In the genomic region with DNA sequence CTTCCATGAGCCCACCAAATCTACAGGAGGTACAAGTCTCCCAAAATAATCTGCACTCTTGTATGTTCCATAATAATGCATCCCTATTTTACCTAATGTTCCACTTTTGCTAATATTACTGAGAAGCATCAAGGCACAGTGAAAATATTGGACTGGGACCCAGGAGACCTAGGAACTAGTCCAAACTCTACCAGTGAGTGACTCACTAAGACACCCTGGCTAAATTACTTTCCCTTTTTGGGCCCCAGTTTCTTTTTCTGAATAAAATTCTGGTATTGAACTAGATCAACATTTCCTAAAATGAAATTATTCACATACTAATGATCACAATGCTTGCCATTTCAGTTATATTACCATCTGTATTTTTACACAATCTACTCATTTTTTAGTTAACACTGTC, we compare ENCODE assay signal across 19 cellular contexts.
"Had no signal": no experiment of that assay in that cellular context is flagged by ENCODE, and none has a peak within 500 bp of the region (broad histone marks: within the 10 kb centered on the region; RNA-seq: fewer than 3 reads in every experiment).

No MANE protein-coding gene starts in this region.

- H3K9me3 Mint-ChIP-seq: activated CD4-positive, alpha-beta T cell treated with anti-CD3 and anti-CD28 coated beads, Interleukin-2, amount 10 ng/mL, durations not matched to agents 7 days and 5 days; brain; central memory CD8-positive, alpha-beta T cell; dendritic cell treated with granulocyte-macrophage colony-stimulating factor and Interleukin-4, amounts not matched to agents 40 ng/mL and 50 ng/mL, for 4 days; effector memory CD8-positive, alpha-beta T cell; immature natural killer cell; naive thymus-derived CD8-positive, alpha-beta T cell; stimulated activated naive B cell treated with anti-CD40 and anti-IgM and Interleukin-4, amounts not matched to agents 10 μg/mL and 1 μg/mL and 100 μg/mL, for 72 hours had no signal

- H3K4me3 Mint-ChIP-seq: activated CD4-positive, alpha-beta T cell treated with anti-CD3 and anti-CD28 coated beads, Interleukin-2, amount 10 ng/mL, durations not matched to agents 7 days and 5 days; central memory CD8-positive, alpha-beta T cell; dendritic cell treated with granulocyte-macrophage colony-stimulating factor and Interleukin-4, amounts not matched to agents 40 ng/mL and 50 ng/mL, for 4 days; effector memory CD8-positive, alpha-beta T cell; immature natural killer cell; naive thymus-derived CD8-positive, alpha-beta T cell; stimulated activated naive B cell treated with anti-CD40 and anti-IgM and Interleukin-4, amounts not matched to agents 10 μg/mL and 1 μg/mL and 100 μg/mL, for 72 hours had no signal

- H3K4me3 ChIP-seq: adrenal gland, mucosa of descending colon, prostate gland, right lobe of liver, testis had no signal

- H3K27me3 Mint-ChIP-seq: activated CD4-positive, alpha-beta T cell treated with anti-CD3 and anti-CD28 coated beads, Interleukin-2, amount 10 ng/mL, durations not matched to agents 7 days and 5 days; brain; central memory CD8-positive, alpha-beta T cell; dendritic cell treated with granulocyte-macrophage colony-stimulating factor and Interleukin-4, amounts not matched to agents 40 ng/mL and 50 ng/mL, for 4 days; effector memory CD8-positive, alpha-beta T cell; naive thymus-derived CD8-positive, alpha-beta T cell; stimulated activated naive B cell treated with anti-CD40 and anti-IgM and Interleukin-4, amounts not matched to agents 10 μg/mL and 1 μg/mL and 100 μg/mL, for 72 hours had no signal

- H3K36me3 ChIP-seq: adrenal gland, prostate gland had no signal

- ATAC-seq: effector memory CD8-positive, alpha-beta T cell; left cardiac atrium; mucosa of descending colon; naive thymus-derived CD8-positive, alpha-beta T cell; right lobe of liver; stimulated activated naive B cell treated with anti-CD40 and anti-IgM and Interleukin-4, amounts not matched to agents 10 μg/mL and 1 μg/mL and 100 μg/mL, for 72 hours had no signal

- H3K4me1 ChIP-seq: prostate gland, testis had no signal

- H3K27ac Mint-ChIP-seq: activated CD4-positive, alpha-beta T cell treated with anti-CD3 and anti-CD28 coated beads, Interleukin-2, amount 10 ng/mL, durations not matched to agents 7 days and 5 days; dendritic cell treated with granulocyte-macrophage colony-stimulating factor and Interleukin-4, amounts not matched to agents 40 ng/mL and 50 ng/mL, for 4 days; effector memory CD8-positive, alpha-beta T cell; stimulated activated naive B cell treated with anti-CD40 and anti-IgM and Interleukin-4, amounts not matched to agents 10 μg/mL and 1 μg/mL and 100 μg/mL, for 72 hours had no signal

- H3K9me3 ChIP-seq: adrenal gland, mucosa of descending colon, prostate gland, right lobe of liver, testis had no signal

- H3K27me3 ChIP-seq: adrenal gland, right lobe of liver, testis had no signal

- DNase-seq: activated CD4-positive, alpha-beta T cell treated with anti-CD3 and anti-CD28 coated beads, Interleukin-2, amount 10 ng/mL, durations not matched to agents 7 days and 5 days; activated gamma-delta T cell treated with Interleukin-2 at 50 U/mL for 16 hours; activated T-cell treated with anti-CD3 and anti-CD28 coated beads, Interleukin-2, amount 50 U/mL, for 48 hours; adrenal gland; effector memory CD8-positive, alpha-beta T cell; immature natural killer cell; left cardiac atrium; mucosa of descending colon; naive thymus-derived CD8-positive, alpha-beta T cell; nucleus accumbens; right lobe of liver; stimulated activated naive B cell treated with anti-CD40 and anti-IgM and Interleukin-4, amounts not matched to agents 10 μg/mL and 1 μg/mL and 100 μg/mL, for 72 hours; T1000; testis; WERI-Rb-1 had no signal
